Comparison of ENCODE assay signal across 11 cellular contexts in the genomic region with DNA sequence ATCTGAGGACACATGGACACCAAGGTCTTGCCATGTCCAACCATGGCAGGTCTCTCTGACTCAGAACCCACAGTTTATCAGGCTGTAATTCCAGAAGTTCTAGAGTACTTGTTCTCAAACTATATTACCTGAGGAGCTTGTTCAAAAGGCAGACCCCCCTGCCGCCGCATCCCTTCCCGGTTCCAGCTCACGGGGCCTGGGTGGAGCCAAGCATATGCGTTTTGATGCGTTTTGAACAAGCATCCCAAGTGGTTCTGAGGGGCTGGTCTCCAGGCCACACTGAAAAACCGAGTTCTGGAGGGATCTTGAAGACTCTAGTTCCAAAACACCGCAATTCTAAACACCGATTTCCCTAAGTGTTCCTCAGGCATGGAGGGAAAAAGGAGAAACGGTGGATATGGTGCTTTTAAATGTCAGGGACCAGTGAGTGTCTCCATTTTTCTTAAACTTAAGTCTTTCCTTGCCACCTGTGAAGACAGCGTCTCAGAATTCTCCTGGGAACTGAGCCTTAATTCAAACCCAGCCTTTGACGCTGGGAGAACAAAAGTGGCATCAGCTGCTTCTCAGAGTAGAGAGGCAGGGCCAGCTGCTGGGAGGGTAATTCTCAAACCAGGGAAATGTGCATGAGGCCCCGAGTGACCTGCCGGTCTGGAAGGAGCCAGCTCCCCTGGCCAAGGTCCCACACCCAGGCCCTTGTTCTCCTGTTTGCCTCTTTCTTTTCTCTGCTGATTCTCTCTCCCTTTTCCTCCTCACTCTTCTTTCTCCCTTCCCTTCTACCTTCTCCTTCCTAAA.
DNase-seq lines count a peak whose midpoint lies in the region; ATAC-seq and TF ChIP-seq lines count a peak whose summit lies in the region.
"Had no signal": no experiment of that assay in that cellular context is flagged by ENCODE, and none has a peak within 500 bp of the region (broad histone marks: within the 10 kb centered on the region; RNA-seq: fewer than 3 reads in every experiment).

No MANE protein-coding gene starts in this region.

- no peak for TF ChIP-seq POLR2A in transverse colon (IDR thresholded peaks at IDR 0.05)

- H3K27ac Mint-ChIP-seq in activated naive CD8-positive, alpha-beta T cell treated with anti-CD3 and anti-CD28 coated beads, Interleukin-2, amount 50 U/mL, for 24 hours, result peak overlapping the region; percentile 25
- H3K27ac Mint-ChIP-seq in activated naive CD8-positive, alpha-beta T cell treated with anti-CD3 and anti-CD28 coated beads for 36 hours, result no peak overlapping the region
- peak overlapping the region in 1 of 2 donors; percentile 71 for H3K27ac Mint-ChIP-seq in natural killer cell treated with Interleukin-12 subunit alpha and Interleukin-12 subunit beta and Interleukin-15 and Interleukin-18, amount 100 ng/mL, for 72 hours
- H3K27ac Mint-ChIP-seq: activated naive CD8-positive, alpha-beta T cell had no signal

- no peak overlapping the region for H3K4me3 Mint-ChIP-seq in activated naive CD8-positive, alpha-beta T cell treated with anti-CD3 and anti-CD28 coated beads, Interleukin-2, amount 50 U/mL, for 24 hours
- H3K4me3 Mint-ChIP-seq in activated naive CD8-positive, alpha-beta T cell treated with anti-CD3 and anti-CD28 coated beads for 36 hours, result no peak overlapping the region
- no peak overlapping the region for H3K4me3 Mint-ChIP-seq in natural killer cell treated with Interleukin-12 subunit alpha and Interleukin-12 subunit beta and Interleukin-15 and Interleukin-18, amount 100 ng/mL, for 72 hours
- H3K4me3 Mint-ChIP-seq: activated naive CD8-positive, alpha-beta T cell had no signal

- no peaks in the 10 kb centered on the region for H3K9me3 Mint-ChIP-seq in activated naive CD8-positive, alpha-beta T cell treated with anti-CD3 and anti-CD28 coated beads, Interleukin-2, amount 50 U/mL, for 24 hours
- H3K9me3 Mint-ChIP-seq in activated naive CD8-positive, alpha-beta T cell treated with anti-CD3 and anti-CD28 coated beads for 36 hours, result no peaks in the 10 kb centered on the region
- H3K9me3 Mint-ChIP-seq in natural killer cell treated with Interleukin-12 subunit alpha and Interleukin-12 subunit beta and Interleukin-15 and Interleukin-18, amount 100 ng/mL, for 72 hours, result no peaks in the 10 kb centered on the region

- H3K36me3 ChIP-seq in ectodermal cell (ENCODE audit: control insufficient read depth, insufficient read depth, low read length) (peaks cover 5% of the 10 kb centered on the region), transverse colon (peaks cover 0 to 18% (median 0%) of the 10 kb centered on the region in 4 donors)

- H3K9me3 ChIP-seq in ectodermal cell (ENCODE audit: control insufficient read depth, low read length), result no peaks in the 10 kb centered on the region
- no peaks in the 10 kb centered on the region for H3K9me3 ChIP-seq in transverse colon

- ATAC-seq in activated naive CD8-positive, alpha-beta T cell treated with anti-CD3 and anti-CD28 coated beads, Interleukin-2, amount 50 U/mL, for 24 hours, result no peak
- no peak for ATAC-seq in natural killer cell treated with Interleukin-12 subunit alpha and Interleukin-12 subunit beta and Interleukin-15 and Interleukin-18, amount 100 ng/mL, for 72 hours

- no peak for DNase-seq in activated naive CD8-positive, alpha-beta T cell treated with anti-CD3 and anti-CD28 coated beads, Interleukin-2, amount 50 U/mL, for 24 hours
- no peak for DNase-seq in activated naive CD8-positive, alpha-beta T cell treated with anti-CD3 and anti-CD28 coated beads for 36 hours
- DNase-seq in natural killer cell treated with Interleukin-12 subunit alpha and Interleukin-12 subunit beta and Interleukin-15 and Interleukin-18, amount 100 ng/mL, for 72 hours (ENCODE audit: low spot score), result peak; percentile 44
- DNase-seq in transverse colon, result no peak
- no peak for DNase-seq in GM13976 (ENCODE audit: low spot score)
- DNase-seq in D341Med (ENCODE audit: low spot score), result no peak
- no peak for DNase-seq in NCI-H2171 treated with DMSO at 0.1 percent for 48 hours (lab: John Stamatoyannopoulos, UW)
- DNase-seq: AML-193, NCI-H187 treated with DMSO at 0.1 percent for 48 hours had no signal

- H3K4me1 ChIP-seq in ectodermal cell (ENCODE audit: control insufficient read depth, insufficient read depth, low read length) (peaks cover 15% of the 10 kb centered on the region), transverse colon (peaks cover 0 to 37% (median 16%) of the 10 kb centered on the region in 4 donors)

- peak overlapping the region; percentile 69 for H3K27ac ChIP-seq in ectodermal cell (ENCODE audit: insufficient read depth, low read depth, low read length, poor library complexity, severe bottlenecking)
- peak overlapping the region; percentile 60 to 82 (median 77) for H3K27ac ChIP-seq in transverse colon

- TF ChIP-seq CTCF in transverse colon (IDR thresholded peaks at IDR 0.05) (no peak), GM13976 (IDR thresholded peaks at IDR 0.05; ENCODE audit: borderline replicate concordance, control extremely low read depth, extremely low read depth, insufficient read depth, missing control alignments) (no peak)

- H3K36me3 Mint-ChIP-seq in activated naive CD8-positive, alpha-beta T cell treated with anti-CD3 and anti-CD28 coated beads, Interleukin-2, amount 50 U/mL, for 24 hours (ENCODE audit: low read depth), result peaks cover 5% of the 10 kb centered on the region
- peaks cover 7% of the 10 kb centered on the region for H3K36me3 Mint-ChIP-seq in activated naive CD8-positive, alpha-beta T cell treated with anti-CD3 and anti-CD28 coated beads for 36 hours
- no peaks in the 10 kb centered on the region for H3K36me3 Mint-ChIP-seq in natural killer cell treated with Interleukin-12 subunit alpha and Interleukin-12 subunit beta and Interleukin-15 and Interleukin-18, amount 100 ng/mL, for 72 hours

- in situ Hi-C loops in transverse colon (cut with MboI; ENCODE audit: low pct_ligation_motif_present in 1 of 4, low pct_unique_long_range_greater_than_20kb in 1 of 4, low sequenced_read_pairs in 3 of 4) (no loop called here), GM13976 (cut with MboI; ENCODE audit: low sequenced_read_pairs, unreplicated experiment) (no loop called here)

- WGBS in ectodermal cell, 2 experiments, result 75 to 78% methylated on average over 14 of the region's 14 CpGs
- 59 to 80% methylated on average over 6 to 14 of the region's 14 CpGs for WGBS in transverse colon (ENCODE audit: low coverage in 1 of 2), 2 donors

- intact Hi-C loops in transverse colon (cut with DNase I; ENCODE audit: low total_unique reads), result no loop called here

- TF ChIP-seq EP300 in transverse colon (IDR thresholded peaks at IDR 0.05; ENCODE audit: low read depth), result no peak

- H3K4me3 ChIP-seq in ectodermal cell (ENCODE audit: insufficient read depth, low read depth, low read length) (no peak overlapping the region), transverse colon (no peak overlapping the region)

- H3K4me1 Mint-ChIP-seq in activated naive CD8-positive, alpha-beta T cell treated with anti-CD3 and anti-CD28 coated beads, Interleukin-2, amount 50 U/mL, for 24 hours, result peaks cover 2% of the 10 kb centered on the region
- no peaks in the 10 kb centered on the region for H3K4me1 Mint-ChIP-seq in activated naive CD8-positive, alpha-beta T cell treated with anti-CD3 and anti-CD28 coated beads for 36 hours
- peaks cover 6 to 11% of the 10 kb centered on the region in 2 donors for H3K4me1 Mint-ChIP-seq in natural killer cell treated with Interleukin-12 subunit alpha and Interleukin-12 subunit beta and Interleukin-15 and Interleukin-18, amount 100 ng/mL, for 72 hours (ENCODE audit: low read depth in 2 of 2)

- no peaks in the 10 kb centered on the region for H3K27me3 Mint-ChIP-seq in activated naive CD8-positive, alpha-beta T cell treated with anti-CD3 and anti-CD28 coated beads, Interleukin-2, amount 50 U/mL, for 24 hours
- H3K27me3 Mint-ChIP-seq in activated naive CD8-positive, alpha-beta T cell treated with anti-CD3 and anti-CD28 coated beads for 36 hours, result no peaks in the 10 kb centered on the region
- no peaks in the 10 kb centered on the region for H3K27me3 Mint-ChIP-seq in natural killer cell treated with Interleukin-12 subunit alpha and Interleukin-12 subunit beta and Interleukin-15 and Interleukin-18, amount 100 ng/mL, for 72 hours
- H3K27me3 Mint-ChIP-seq: activated naive CD8-positive, alpha-beta T cell had no signal

- no peaks in the 10 kb centered on the region for H3K27me3 ChIP-seq in ectodermal cell (ENCODE audit: control insufficient read depth, insufficient read depth, low read length, poor library complexity, severe bottlenecking)
- no peaks in the 10 kb centered on the region for H3K27me3 ChIP-seq in transverse colon
